ENCODE assay signal across 9 cellular contexts in genomic region chr10:50325449-50326188, GRCh38.
DNase-seq lines count a peak whose midpoint lies in the region; ATAC-seq, FAIRE-seq and TF ChIP-seq lines count a peak whose summit lies in the region.
"Had no signal": no experiment of that assay in that cellular context is flagged by ENCODE, and none has a peak within 500 bp of the region (broad histone marks: within the 10 kb centered on the region; RNA-seq: fewer than 3 reads in every experiment).

No MANE protein-coding gene starts in this region.

- no peak for TF ChIP-seq POLR2A in gastroesophageal sphincter (IDR thresholded peaks at IDR 0.05)

- H3K4me1 ChIP-seq in gastroesophageal sphincter = peaks cover 18 to 56% (median 20%) of the 10 kb centered on the region in 3 donors
- peaks cover 0 to 2% of the 10 kb centered on the region in 2 donors for H3K4me1 ChIP-seq in small intestine (ENCODE audit: control insufficient read depth in 2 of 2, insufficient read depth in 1 of 2, low read depth in 1 of 2, low read length in 1 of 2)

- peak; percentile 69 to 80 for ATAC-seq in activated T-cell treated with anti-CD3 and anti-CD28 coated beads, Interleukin-2, amount 50 U/mL, for 4 hours
- ATAC-seq in HG03103 (IDR thresholded peaks at IDR 0.05; ENCODE audit: low read depth, unreplicated experiment) (peak; percentile 75), gastroesophageal sphincter (peak; percentile 86)

- no peak for TF ChIP-seq CTCF in gastroesophageal sphincter (IDR thresholded peaks at IDR 0.05)

- peak overlapping the region; percentile 60 for H3K27ac Mint-ChIP-seq in T-helper 2 cell treated with Interferon-gamma antibody and Interleukin-4, amounts not matched to agents 5 μg/mL and 100 μg/mL, for 36 hours
- H3K27ac Mint-ChIP-seq: activated naive CD4-positive, alpha-beta T cell treated with anti-CD3 and anti-CD28 coated beads, Interleukin-2, amount 50 U/mL, for 24 hours had no signal

- H3K36me3 ChIP-seq in gastroesophageal sphincter (no peaks in the 10 kb centered on the region), small intestine (ENCODE audit: control insufficient read depth in 2 of 2, insufficient read depth in 2 of 2, low read length in 2 of 2) (no peaks in the 10 kb centered on the region)

- H3K9me3 Mint-ChIP-seq in activated T-cell treated with anti-CD3 and anti-CD28 coated beads, Interleukin-2, amount 50 U/mL, for 4 hours = no peaks in the 10 kb centered on the region
- H3K9me3 Mint-ChIP-seq in T-helper 2 cell treated with Interferon-gamma antibody and Interleukin-4, amounts not matched to agents 5 μg/mL and 100 μg/mL, for 36 hours = no peaks in the 10 kb centered on the region
- H3K9me3 Mint-ChIP-seq: activated naive CD4-positive, alpha-beta T cell treated with anti-CD3 and anti-CD28 coated beads, Interleukin-2, amount 50 U/mL, for 24 hours had no signal

- H3K27ac ChIP-seq in gastroesophageal sphincter (peak overlapping the region; percentile 14 to 73 (median 61)), small intestine (ENCODE audit: low read depth in 1 of 2, low read length in 1 of 2) (peak overlapping the region in 1 of 2 donors; percentile 54)

- FAIRE-seq in small intestine (lab: Jason Lieb, UNC) = no peak

- TF ChIP-seq EP300 in gastroesophageal sphincter (IDR thresholded peaks at IDR 0.05) = no peak

- H3K9me3 ChIP-seq in gastroesophageal sphincter (no peaks in the 10 kb centered on the region), small intestine (ENCODE audit: control insufficient read depth, low read depth) (no peaks in the 10 kb centered on the region)

- DNase-seq in activated T-cell treated with anti-CD3 and anti-CD28 coated beads, Interleukin-2, amount 50 U/mL, for 4 hours = no peak
- DNase-seq in activated T-cell treated with anti-CD3 and anti-CD28 coated beads for 4 hours = no peak
- peak; percentile 40 for DNase-seq in T-helper 2 cell treated with Interferon-gamma antibody and Interleukin-4, amounts not matched to agents 5 μg/mL and 100 μg/mL, for 36 hours (ENCODE audit: low spot score)
- DNase-seq in small intestine = peak; percentile 17
- DNase-seq in cortex of kidney (lab: John Stamatoyannopoulos, UW) = no peak
- DNase-seq in effector CD4-positive, alpha-beta T cell = no peak

- no peaks in the 10 kb centered on the region for H3K27me3 ChIP-seq in gastroesophageal sphincter
- H3K27me3 ChIP-seq in small intestine (ENCODE audit: control insufficient read depth in 2 of 2, insufficient read depth in 2 of 2, low read length in 2 of 2) = no peaks in the 10 kb centered on the region

- H3K27me3 Mint-ChIP-seq in activated T-cell treated with anti-CD3 and anti-CD28 coated beads, Interleukin-2, amount 50 U/mL, for 4 hours (ENCODE audit: low read depth) = no peaks in the 10 kb centered on the region
- no peaks in the 10 kb centered on the region for H3K27me3 Mint-ChIP-seq in T-helper 2 cell treated with Interferon-gamma antibody and Interleukin-4, amounts not matched to agents 5 μg/mL and 100 μg/mL, for 36 hours (ENCODE audit: low read depth)
- H3K27me3 Mint-ChIP-seq: activated naive CD4-positive, alpha-beta T cell treated with anti-CD3 and anti-CD28 coated beads, Interleukin-2, amount 50 U/mL, for 24 hours had no signal

- no peak overlapping the region for H3K4me3 ChIP-seq in gastroesophageal sphincter
- no peak overlapping the region for H3K4me3 ChIP-seq in small intestine (ENCODE audit: low read depth in 1 of 2, low read length in 2 of 2)

- H3K4me1 Mint-ChIP-seq in activated T-cell treated with anti-CD3 and anti-CD28 coated beads, Interleukin-2, amount 50 U/mL, for 4 hours (ENCODE audit: low read depth) = peaks cover 19% of the 10 kb centered on the region
- H3K4me1 Mint-ChIP-seq in T-helper 2 cell treated with Interferon-gamma antibody and Interleukin-4, amounts not matched to agents 5 μg/mL and 100 μg/mL, for 36 hours (ENCODE audit: low read depth) = peaks cover 69% of the 10 kb centered on the region

- WGBS in gastroesophageal sphincter (ENCODE audit: low coverage in 1 of 2), 2 donors = 19 to 46% methylated on average over 4 to 5 of the region's 6 CpGs
- whole genome bisulfite sequencing in small intestine, 3 donors = 49 to 88% (median 73%) methylated on average over 6 of the region's 6 CpGs

- no peak overlapping the region for H3K4me3 Mint-ChIP-seq in activated T-cell treated with anti-CD3 and anti-CD28 coated beads, Interleukin-2, amount 50 U/mL, for 4 hours
- peak overlapping the region; percentile 80 for H3K4me3 Mint-ChIP-seq in T-helper 2 cell treated with Interferon-gamma antibody and Interleukin-4, amounts not matched to agents 5 μg/mL and 100 μg/mL, for 36 hours
- H3K4me3 Mint-ChIP-seq: activated naive CD4-positive, alpha-beta T cell treated with anti-CD3 and anti-CD28 coated beads, Interleukin-2, amount 50 U/mL, for 24 hours had no signal

- H3K36me3 Mint-ChIP-seq in activated T-cell treated with anti-CD3 and anti-CD28 coated beads, Interleukin-2, amount 50 U/mL, for 4 hours (ENCODE audit: insufficient read depth) = peaks cover 42% of the 10 kb centered on the region
- H3K36me3 Mint-ChIP-seq in T-helper 2 cell treated with Interferon-gamma antibody and Interleukin-4, amounts not matched to agents 5 μg/mL and 100 μg/mL, for 36 hours (ENCODE audit: low read depth) = peaks cover 27% of the 10 kb centered on the region

Comparison
In these comparisons a context has a peak if more than half of its experiments do, and no peak if none do; other contexts are left out.
1. DNase-seq: peak in T-helper 2 cell treated with Interferon-gamma antibody and Interleukin-4, amounts not matched to agents 5 μg/mL and 100 μg/mL, for 36 hours (single experiment) and small intestine (single experiment); none in activated T-cell treated with anti-CD3 and anti-CD28 coated beads, Interleukin-2, amount 50 U/mL, for 4 hours (single experiment), activated T-cell treated with anti-CD3 and anti-CD28 coated beads for 4 hours (single experiment), cortex of kidney (single experiment) and effector CD4-positive, alpha-beta T cell (single experiment).
2. Peak in every context shown above with its lines, with median percentiles within 50 percentile points of each other: ATAC-seq.